24 cellular contexts compared by ENCODE assay signal in the genomic region with DNA sequence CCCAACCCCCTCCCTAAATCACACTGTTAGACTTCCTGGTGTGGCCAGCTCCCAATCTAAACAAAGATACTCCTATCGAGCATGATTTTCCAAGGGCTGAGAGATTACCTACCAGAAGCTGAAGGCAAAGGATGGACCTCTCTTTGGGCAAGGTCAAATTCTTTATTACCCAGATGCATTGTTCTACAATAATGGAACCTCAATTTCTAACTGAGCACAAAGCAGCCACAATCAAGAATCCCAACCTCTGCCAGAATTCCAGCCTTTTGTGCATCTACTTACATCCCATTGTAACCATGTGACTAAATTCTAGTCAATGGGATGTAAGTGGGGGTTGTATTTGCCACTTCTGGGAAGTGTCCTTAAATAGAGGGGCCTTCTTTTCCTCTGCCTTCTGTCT.
"Had no signal": no experiment of that assay in that cellular context is flagged by ENCODE, and none has a peak within 500 bp of the region (broad histone marks: within the 10 kb centered on the region; RNA-seq: fewer than 3 reads in every experiment).

No MANE protein-coding gene starts in this region.

- H3K27ac ChIP-seq: coronary artery, dorsolateral prefrontal cortex, epithelial cell of prostate, esophagus squamous epithelium, gastrocnemius medialis, left lung, lower lobe of right lung had no signal

- H3K27me3 ChIP-seq: dorsolateral prefrontal cortex, esophagus squamous epithelium, gastrocnemius medialis, heart right ventricle, left lung had no signal

- H3K36me3 Mint-ChIP-seq: mesothelial cell of epicardium had no signal

- H3K4me1 ChIP-seq: esophagus squamous epithelium had no signal

- ATAC-seq: esophagus mucosa, gastrocnemius medialis, heart right ventricle, left cardiac atrium, left lung, left ventricle myocardium superior, lower lobe of right lung, mucosa of descending colon had no signal

- H3K9me3 ChIP-seq: esophagus squamous epithelium, gastrocnemius medialis, heart right ventricle, left lung, lower lobe of right lung, mucosa of descending colon had no signal

- H3K4me3 ChIP-seq: coronary artery, dorsolateral prefrontal cortex, esophagus squamous epithelium, gastrocnemius medialis, heart right ventricle, left lung, lower lobe of right lung, mucosa of descending colon had no signal

- H3K4me3 Mint-ChIP-seq: mesothelial cell of epicardium had no signal

- H3K9me3 Mint-ChIP-seq: mesothelial cell of epicardium had no signal

- DNase-seq: dorsolateral prefrontal cortex; effector CD4-positive, alpha-beta T cell; effector memory CD4-positive, alpha-beta T cell; erythroblast; esophagus squamous epithelium; foreskin fibroblast; foreskin melanocyte; gastrocnemius medialis; glutamatergic neuron; heart right ventricle; hippocampal formation; left cardiac atrium; left lung; left ventricle myocardium superior; lower lobe of right lung; mesenchymal stem cell; mucosa of descending colon had no signal

- FAIRE-seq: colon, islet of Langerhans, keratinocyte had no signal

- H3K36me3 ChIP-seq: esophagus squamous epithelium, gastrocnemius medialis, heart right ventricle, left lung, lower lobe of right lung had no signal
